Comparison of ENCODE assay signal across 21 cellular contexts in the genomic region with DNA sequence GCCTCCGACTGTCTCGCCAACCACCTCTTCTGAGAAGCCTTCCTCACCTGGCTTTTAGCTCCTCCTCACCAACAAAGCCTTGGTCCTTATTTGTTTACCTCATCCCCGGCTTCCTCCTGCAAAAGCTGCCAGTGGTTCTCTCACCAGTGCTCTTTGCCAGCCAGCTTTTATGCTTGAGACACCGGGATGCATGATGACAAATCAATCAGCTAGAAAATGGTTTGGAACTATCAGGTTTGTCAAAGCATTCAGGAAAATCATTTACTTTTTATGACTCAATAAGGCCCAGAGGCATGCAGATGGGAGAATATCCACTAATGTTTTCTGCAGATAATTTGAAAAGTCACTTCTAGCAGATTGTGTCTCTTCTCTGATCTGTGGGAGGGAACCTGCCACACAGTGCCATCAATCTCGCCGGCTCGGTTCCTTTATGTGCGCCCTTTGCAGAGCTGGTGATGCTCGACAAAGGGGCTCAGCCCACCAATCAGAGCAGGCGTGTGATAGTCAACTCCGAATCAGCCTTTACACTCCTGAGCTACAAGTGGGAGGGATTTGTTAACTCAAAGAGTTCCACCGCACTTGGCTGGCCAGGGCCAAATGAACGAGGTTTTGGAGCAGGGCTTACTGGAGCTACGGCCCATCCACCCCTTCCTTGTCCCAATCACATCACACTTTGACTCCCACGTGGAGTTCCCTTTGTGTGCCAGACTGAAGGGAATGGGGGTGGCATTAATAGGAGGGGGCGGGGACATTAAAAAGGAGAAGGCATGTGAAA.
DNase-seq lines count a peak whose midpoint lies in the region; ATAC-seq, FAIRE-seq and TF ChIP-seq lines count a peak whose summit lies in the region.
"Had no signal": no experiment of that assay in that cellular context is flagged by ENCODE, and none has a peak within 500 bp of the region (broad histone marks: within the 10 kb centered on the region; RNA-seq: fewer than 3 reads in every experiment).

No MANE protein-coding gene starts in this region.

- H3K27ac Mint-ChIP-seq in WTC11 (no peak overlapping the region; the same call in 1 of the 2 replicates), mesothelial cell of epicardium (peak overlapping the region; percentile 57)
- H3K27ac Mint-ChIP-seq: progenitor cell of endocrine pancreas; stimulated activated naive CD8-positive, alpha-beta T cell treated with anti-CD3 and anti-CD28 coated beads, Interleukin-15, Interleukin-2, amounts not matched to agents 100 ng/mL and 50 ng/mL, for 24 hours had no signal

- no peak overlapping the region for H3K4me3 Mint-ChIP-seq in WTC11
- H3K4me3 Mint-ChIP-seq in mesothelial cell of epicardium, result no peak overlapping the region
- H3K4me3 Mint-ChIP-seq: naive thymus-derived CD4-positive, alpha-beta T cell; stimulated activated naive CD8-positive, alpha-beta T cell treated with anti-CD3 and anti-CD28 coated beads, Interleukin-15, Interleukin-2, amounts not matched to agents 100 ng/mL and 50 ng/mL, for 24 hours had no signal

- H3K9me3 Mint-ChIP-seq in WTC11, result peaks cover 16% of the 10 kb centered on the region
- no peaks in the 10 kb centered on the region for H3K9me3 Mint-ChIP-seq in mesothelial cell of epicardium
- H3K9me3 Mint-ChIP-seq: naive thymus-derived CD4-positive, alpha-beta T cell had no signal

- peak; percentile 78 for ATAC-seq in WTC11
- ATAC-seq: left colon; naive thymus-derived CD4-positive, alpha-beta T cell had no signal

- H3K27me3 Mint-ChIP-seq in WTC11 (ENCODE audit: low read depth), result no peaks in the 10 kb centered on the region
- no peaks in the 10 kb centered on the region for H3K27me3 Mint-ChIP-seq in mesothelial cell of epicardium (ENCODE audit: low read depth)

- peak; percentile 44 for FAIRE-seq in urothelium cell line (lab: Jason Lieb, UNC)

- peak; percentile 55 for DNase-seq in activated effector memory CD4-positive, alpha-beta T cell treated with anti-CD3 and anti-CD28 coated beads, Interleukin-2, amount 50 U/mL, for 16 hours
- no peak for DNase-seq in activated effector memory CD4-positive, alpha-beta T cell treated with Interleukin-2 at 50 U/mL for 16 hours
- DNase-seq in WTC11 (ENCODE audit: low spot score) (no peak), mesothelial cell of epicardium (ENCODE audit: low spot score in 2 of 2, unreplicated experiment in 2 of 2) (no peak), urothelium cell line (ENCODE audit: low spot score) (no peak), GM10248 (ENCODE audit: extremely low spot score) (no peak), ureter (ENCODE audit: low spot score) (no peak), amniotic stem cell (lab: John Stamatoyannopoulos, UW) (no peak)
- DNase-seq: activated CD4-positive, alpha-beta T cell treated with anti-CD3 and anti-CD28 coated beads for 48 hours; activated naive CD4-positive, alpha-beta T cell treated with anti-CD3 and anti-CD28 coated beads, Interleukin-2, amount 50 U/mL, for 16 hours; GF-D8; Kasumi-1; mesenchymal stem cell; naive thymus-derived CD4-positive, alpha-beta T cell; NCI-H187 treated with DMSO at 0.1 percent for 48 hours; NCI-H226; NCI-H748 treated with DMSO at 0.1 percent for 48 hours; T-helper 2 cell had no signal

- TF ChIP-seq CTCF in WTC11 (IDR thresholded peaks at IDR 0.05), result no peak
- TF ChIP-seq CTCF in mesothelial cell of epicardium (IDR thresholded peaks at IDR 0.05; ENCODE audit: unreplicated experiment), result no peak
- no peak for TF ChIP-seq CTCF in GM10248 (IDR thresholded peaks at IDR 0.05; ENCODE audit: control extremely low read depth, extremely low read depth, low read depth, missing control alignments)

- CTCF ChIA-PET in WTC11 (lab: Charles Lee), result interaction anchor here (0.8 to 0.9 kb wide), 3 partner anchors 9 to 43 kb away, joined by 3 read pairs; no protein-coding TSS in a partner anchor
- CTCF ChIA-PET in GM10248 (lab: Yijun Ruan, JAX), result no interaction called here

- H3K36me3 Mint-ChIP-seq in WTC11, result peaks cover 13% of the 10 kb centered on the region
- H3K36me3 Mint-ChIP-seq in mesothelial cell of epicardium, result no peaks in the 10 kb centered on the region

- POLR2A ChIA-PET in WTC11 (lab: Charles Lee) (interaction anchor here (0.6 kb wide), 1 partner anchor 58 kb away, joined by 4 read pairs; no protein-coding TSS in a partner anchor), GM10248 (lab: Yijun Ruan, JAX) (no interaction called here)

- H3K4me1 Mint-ChIP-seq in WTC11 (peaks cover 13% of the 10 kb centered on the region), mesothelial cell of epicardium (peaks cover 26% of the 10 kb centered on the region)
- H3K4me1 Mint-ChIP-seq: naive thymus-derived CD4-positive, alpha-beta T cell had no signal

TF ChIP-seq in WTC11, 78 proteins besides CTCF, POLR2A, EP300 and RAD21 (continues in another document):
- TF ChIP-seq ZNF219 (CRISPR knock-in tag; IDR thresholded peaks at IDR 0.05; ENCODE audit: borderline replicate concordance) (no peak), GTF2I (CRISPR knock-in tag; conservative IDR thresholded peaks at IDR 0.05) (no peak), NR3C1 (CRISPR knock-in tag; conservative IDR thresholded peaks at IDR 0.05; ENCODE audit: low read depth) (no peak), ZNF396 (CRISPR knock-in tag; IDR thresholded peaks at IDR 0.05; ENCODE audit: borderline replicate concordance) (no peak), NR2C2 (CRISPR knock-in tag; IDR thresholded peaks at IDR 0.05) (no peak), FOXP1 (CRISPR knock-in tag; IDR thresholded peaks at IDR 0.05; ENCODE audit: borderline replicate concordance) (no peak)
- TF ChIP-seq, protein P1, sequence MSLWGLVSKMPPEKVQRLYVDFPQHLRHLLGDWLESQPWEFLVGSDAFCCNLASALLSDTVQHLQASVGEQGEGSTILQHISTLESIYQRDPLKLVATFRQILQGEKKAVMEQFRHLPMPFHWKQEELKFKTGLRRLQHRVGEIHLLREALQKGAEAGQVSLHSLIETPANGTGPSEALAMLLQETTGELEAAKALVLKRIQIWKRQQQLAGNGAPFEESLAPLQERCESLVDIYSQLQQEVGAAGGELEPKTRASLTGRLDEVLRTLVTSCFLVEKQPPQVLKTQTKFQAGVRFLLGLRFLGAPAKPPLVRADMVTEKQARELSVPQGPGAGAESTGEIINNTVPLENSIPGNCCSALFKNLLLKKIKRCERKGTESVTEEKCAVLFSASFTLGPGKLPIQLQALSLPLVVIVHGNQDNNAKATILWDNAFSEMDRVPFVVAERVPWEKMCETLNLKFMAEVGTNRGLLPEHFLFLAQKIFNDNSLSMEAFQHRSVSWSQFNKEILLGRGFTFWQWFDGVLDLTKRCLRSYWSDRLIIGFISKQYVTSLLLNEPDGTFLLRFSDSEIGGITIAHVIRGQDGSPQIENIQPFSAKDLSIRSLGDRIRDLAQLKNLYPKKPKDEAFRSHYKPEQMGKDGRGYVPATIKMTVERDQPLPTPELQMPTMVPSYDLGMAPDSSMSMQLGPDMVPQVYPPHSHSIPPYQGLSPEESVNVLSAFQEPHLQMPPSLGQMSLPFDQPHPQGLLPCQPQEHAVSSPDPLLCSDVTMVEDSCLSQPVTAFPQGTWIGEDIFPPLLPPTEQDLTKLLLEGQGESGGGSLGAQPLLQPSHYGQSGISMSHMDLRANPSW (CRISPR knock-in tag; conservative IDR thresholded peaks at IDR 0.05; ENCODE audit: low read depth), result no peak
- TF ChIP-seq, protein P2, sequence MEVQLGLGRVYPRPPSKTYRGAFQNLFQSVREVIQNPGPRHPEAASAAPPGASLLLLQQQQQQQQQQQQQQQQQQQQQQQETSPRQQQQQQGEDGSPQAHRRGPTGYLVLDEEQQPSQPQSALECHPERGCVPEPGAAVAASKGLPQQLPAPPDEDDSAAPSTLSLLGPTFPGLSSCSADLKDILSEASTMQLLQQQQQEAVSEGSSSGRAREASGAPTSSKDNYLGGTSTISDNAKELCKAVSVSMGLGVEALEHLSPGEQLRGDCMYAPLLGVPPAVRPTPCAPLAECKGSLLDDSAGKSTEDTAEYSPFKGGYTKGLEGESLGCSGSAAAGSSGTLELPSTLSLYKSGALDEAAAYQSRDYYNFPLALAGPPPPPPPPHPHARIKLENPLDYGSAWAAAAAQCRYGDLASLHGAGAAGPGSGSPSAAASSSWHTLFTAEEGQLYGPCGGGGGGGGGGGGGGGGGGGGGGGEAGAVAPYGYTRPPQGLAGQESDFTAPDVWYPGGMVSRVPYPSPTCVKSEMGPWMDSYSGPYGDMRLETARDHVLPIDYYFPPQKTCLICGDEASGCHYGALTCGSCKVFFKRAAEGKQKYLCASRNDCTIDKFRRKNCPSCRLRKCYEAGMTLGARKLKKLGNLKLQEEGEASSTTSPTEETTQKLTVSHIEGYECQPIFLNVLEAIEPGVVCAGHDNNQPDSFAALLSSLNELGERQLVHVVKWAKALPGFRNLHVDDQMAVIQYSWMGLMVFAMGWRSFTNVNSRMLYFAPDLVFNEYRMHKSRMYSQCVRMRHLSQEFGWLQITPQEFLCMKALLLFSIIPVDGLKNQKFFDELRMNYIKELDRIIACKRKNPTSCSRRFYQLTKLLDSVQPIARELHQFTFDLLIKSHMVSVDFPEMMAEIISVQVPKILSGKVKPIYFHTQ (CRISPR knock-in tag; IDR thresholded peaks at IDR 0.05), result no peak
- TF ChIP-seq, protein P3, sequence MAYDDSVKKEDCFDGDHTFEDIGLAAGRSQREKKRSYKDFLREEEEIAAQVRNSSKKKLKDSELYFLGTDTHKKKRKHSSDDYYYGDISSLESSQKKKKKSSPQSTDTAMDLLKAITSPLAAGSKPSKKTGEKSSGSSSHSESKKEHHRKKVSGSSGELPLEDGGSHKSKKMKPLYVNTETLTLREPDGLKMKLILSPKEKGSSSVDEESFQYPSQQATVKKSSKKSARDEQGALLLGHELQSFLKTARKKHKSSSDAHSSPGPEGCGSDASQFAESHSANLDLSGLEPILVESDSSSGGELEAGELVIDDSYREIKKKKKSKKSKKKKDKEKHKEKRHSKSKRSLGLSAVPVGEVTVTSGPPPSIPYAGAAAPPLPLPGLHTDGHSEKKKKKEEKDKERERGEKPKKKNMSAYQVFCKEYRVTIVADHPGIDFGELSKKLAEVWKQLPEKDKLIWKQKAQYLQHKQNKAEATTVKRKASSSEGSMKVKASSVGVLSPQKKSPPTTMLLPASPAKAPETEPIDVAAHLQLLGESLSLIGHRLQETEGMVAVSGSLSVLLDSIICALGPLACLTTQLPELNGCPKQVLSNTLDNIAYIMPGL (CRISPR knock-in tag; IDR thresholded peaks at IDR 0.05), result no peak
- TF ChIP-seq, protein P4, sequence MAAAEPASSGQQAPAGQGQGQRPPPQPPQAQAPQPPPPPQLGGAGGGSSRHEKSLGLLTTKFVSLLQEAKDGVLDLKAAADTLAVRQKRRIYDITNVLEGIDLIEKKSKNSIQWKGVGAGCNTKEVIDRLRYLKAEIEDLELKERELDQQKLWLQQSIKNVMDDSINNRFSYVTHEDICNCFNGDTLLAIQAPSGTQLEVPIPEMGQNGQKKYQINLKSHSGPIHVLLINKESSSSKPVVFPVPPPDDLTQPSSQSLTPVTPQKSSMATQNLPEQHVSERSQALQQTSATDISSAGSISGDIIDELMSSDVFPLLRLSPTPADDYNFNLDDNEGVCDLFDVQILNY (CRISPR knock-in tag; IDR thresholded peaks at IDR 0.05), result no peak
